ENCODE assay signal across 1 cellular context in the genomic region with DNA sequence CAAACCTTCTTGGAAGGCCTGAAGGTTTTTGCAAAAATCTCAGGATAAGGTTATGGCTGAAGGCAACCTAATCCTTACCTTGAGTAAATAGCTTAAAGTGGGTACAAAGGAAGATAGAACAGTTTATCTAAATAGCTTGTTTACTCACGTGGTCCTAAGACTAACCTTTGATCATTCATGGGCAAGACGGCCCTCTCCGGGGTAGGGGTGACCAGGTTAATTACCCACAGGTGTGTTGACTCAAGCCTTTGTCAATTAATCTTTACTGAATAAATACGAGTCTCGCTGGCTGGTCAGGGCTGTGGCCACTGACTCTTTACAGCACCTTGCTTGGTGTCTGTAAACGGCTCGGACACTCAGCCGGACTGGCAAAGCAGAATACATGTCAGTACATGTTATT.
TF ChIP-seq lines count a peak whose summit lies in the region.

No MANE protein-coding gene starts in this region.

TF ChIP-seq in K562, 482 proteins besides CTCF, POLR2A, EP300 and RAD21 (continued from another document):
- no peak for TF ChIP-seq ZBTB40 (IDR thresholded peaks at IDR 0.05)
- no peak for TF ChIP-seq ZBTB40 (CRISPR knock-in tag; IDR thresholded peaks at IDR 0.05)
- TF ChIP-seq MNT (conservative IDR thresholded peaks at IDR 0.05) = no peak
- TF ChIP-seq MYNN (IDR thresholded peaks at IDR 0.05) = no peak
- TF ChIP-seq MYNN (CRISPR knock-in tag; IDR thresholded peaks at IDR 0.05) = no peak
- TF ChIP-seq HLTF (IDR thresholded peaks at IDR 0.05) = no peak
TF ChIP-seq in K562: peak in this region for 0.
